In the genomic region with DNA sequence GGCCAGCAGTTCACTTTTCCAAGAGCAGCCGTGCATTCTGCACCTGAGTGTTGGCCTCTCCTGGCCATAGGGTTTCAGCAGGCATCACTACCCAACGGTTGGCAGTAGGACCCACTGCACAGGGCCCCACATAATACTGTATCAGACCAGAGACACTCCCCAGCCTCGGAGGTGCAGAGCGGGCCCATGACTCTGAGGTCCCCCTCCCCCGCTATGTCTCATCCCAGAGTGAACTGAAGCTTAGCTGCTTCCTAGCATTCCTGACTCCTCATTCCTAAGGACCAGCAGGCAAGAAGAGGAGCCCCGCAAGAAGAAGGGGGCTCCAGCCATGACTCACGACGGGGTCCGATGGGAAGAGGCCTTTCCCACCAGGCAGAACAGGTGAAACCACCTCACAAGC, we compare ENCODE assay signal across 29 cellular contexts.
"Had no signal": no experiment of that assay in that cellular context is flagged by ENCODE, and none has a peak within 500 bp of the region (broad histone marks: within the 10 kb centered on the region; RNA-seq: fewer than 3 reads in every experiment).

No MANE protein-coding gene starts in this region.

- ATAC-seq: gastrocnemius medialis; heart right ventricle; left cardiac atrium; lower lobe of right lung; psoas muscle; right lobe of liver; stimulated activated memory B cell treated with anti-CD40 and anti-IgM and Interleukin-4, amounts not matched to agents 10 μg/mL and 1 μg/mL and 100 μg/mL, for 72 hours; stimulated activated naive CD8-positive, alpha-beta T cell treated with anti-CD3 and anti-CD28 coated beads, Interleukin-15, amount 100 ng/mL, for 72 hours; upper lobe of right lung had no signal

- H3K27me3 ChIP-seq: dorsolateral prefrontal cortex, esophagus muscularis mucosa, gastrocnemius medialis, heart right ventricle, right lobe of liver, testis, tibial nerve, upper lobe of right lung, vagina had no signal

- FAIRE-seq: endometrium, keratinocyte had no signal

- H3K36me3 ChIP-seq: right lobe of liver had no signal

- H3K9me3 ChIP-seq: esophagus muscularis mucosa, gastrocnemius medialis, psoas muscle, right lobe of liver, testis, upper lobe of right lung, vagina had no signal

- H3K27ac Mint-ChIP-seq: naive B cell; stimulated activated memory B cell treated with anti-CD40 and anti-IgM and Interleukin-4, amounts not matched to agents 10 μg/mL and 1 μg/mL and 100 μg/mL, for 72 hours; stimulated activated naive CD8-positive, alpha-beta T cell treated with anti-CD3 and anti-CD28 coated beads, Interleukin-15, amount 100 ng/mL, for 72 hours had no signal

- H3K27ac ChIP-seq: dorsolateral prefrontal cortex, esophagus muscularis mucosa, gastrocnemius medialis, heart right ventricle, left ventricle myocardium inferior, lower lobe of right lung, psoas muscle, right lobe of liver, testis, tibial nerve, upper lobe of right lung, vagina had no signal

- H3K27me3 Mint-ChIP-seq: naive B cell; stimulated activated memory B cell treated with anti-CD40 and anti-IgM and Interleukin-4, amounts not matched to agents 10 μg/mL and 1 μg/mL and 100 μg/mL, for 72 hours; stimulated activated naive CD8-positive, alpha-beta T cell treated with anti-CD3 and anti-CD28 coated beads, Interleukin-15, amount 100 ng/mL, for 72 hours had no signal

- DNase-seq: cortex of kidney; dorsolateral prefrontal cortex; effector CD8-positive, alpha-beta T cell; gastrocnemius medialis; heart right ventricle; hypothalamus; immature natural killer cell; left cardiac atrium; left ventricle myocardium inferior; lower lobe of right lung; mesendoderm; naive B cell; nucleus accumbens; psoas muscle; retina; right lobe of liver; stimulated activated CD4-positive, alpha-beta T cell treated with anti-CD3 and anti-CD28 coated beads, Interleukin-15, amount 100 ng/mL, for 24 hours; stimulated activated CD4-positive, alpha-beta T cell treated with anti-CD3 and anti-CD28 coated beads, Interleukin-1b, Interleukin-23, amount 100 ng/mL, for 48 hours; stimulated activated CD4-positive, alpha-beta T cell treated with anti-CD3 and anti-CD28 coated beads, Interleukin-4, amount 100 ng/mL, for 24 hours; stimulated activated naive CD8-positive, alpha-beta T cell treated with anti-CD3 and anti-CD28 coated beads, Interleukin-15, amount 100 ng/mL, for 72 hours; testis; upper lobe of right lung had no signal

- H3K4me1 ChIP-seq: esophagus muscularis mucosa, gastrocnemius medialis, lower lobe of right lung, psoas muscle, right lobe of liver, testis, tibial nerve, upper lobe of right lung, vagina had no signal

- H3K4me1 Mint-ChIP-seq: neural crest cell; stimulated activated naive CD8-positive, alpha-beta T cell treated with anti-CD3 and anti-CD28 coated beads, Interleukin-15, amount 100 ng/mL, for 72 hours had no signal

- H3K4me3 ChIP-seq: dorsolateral prefrontal cortex, esophagus muscularis mucosa, gastrocnemius medialis, heart right ventricle, left ventricle myocardium inferior, lower lobe of right lung, psoas muscle, right lobe of liver, testis, tibial nerve, upper lobe of right lung, vagina had no signal

- H3K4me3 Mint-ChIP-seq: immature natural killer cell; naive B cell; neural crest cell; stimulated activated memory B cell treated with anti-CD40 and anti-IgM and Interleukin-4, amounts not matched to agents 10 μg/mL and 1 μg/mL and 100 μg/mL, for 72 hours; stimulated activated naive CD8-positive, alpha-beta T cell treated with anti-CD3 and anti-CD28 coated beads, Interleukin-15, amount 100 ng/mL, for 72 hours had no signal
